Comparison of ENCODE assay signal across 18 cellular contexts in genomic region chr1:197234581-197234980, GRCh38.
A peak's percentile ranks its signal among the peaks of the same experiment; 100 is the strongest.
DNase-seq lines count a peak whose midpoint lies in the region; ATAC-seq lines count a peak whose summit lies in the region.
"Had no signal": no experiment of that assay in that cellular context is flagged by ENCODE, and none has a peak within 500 bp of the region (broad histone marks: within the 10 kb centered on the region; RNA-seq: fewer than 3 reads in every experiment).

No MANE protein-coding gene starts in this region.

- ATAC-seq in HG02973 (IDR thresholded peaks at IDR 0.05; ENCODE audit: unreplicated experiment), result no peak

- DNase-seq in OCI-M1 (lab: John Stamatoyannopoulos, UW) (peak; percentile 17), caudate nucleus (lab: John Stamatoyannopoulos, UW) (peak in 7 of 61 donors; percentile 1 to 23 (median 16)), midbrain (lab: John Stamatoyannopoulos, UW) (peak; percentile 69), substantia nigra (lab: John Stamatoyannopoulos, UW) (peak in 7 of 49 donors; percentile 1 to 59 (median 10)), GM03348 (ENCODE audit: low spot score) (no peak), DMS153 (lab: John Stamatoyannopoulos, UW) (no peak)
- DNase-seq: AML-193, COR-L47, DMS 273 treated with DMSO at 0.1 percent for 48 hours, Karpas-422, NCI-H1417 treated with DMSO at 0.1 percent for 48 hours, NCI-H187 treated with DMSO at 0.1 percent for 48 hours, NCI-H2227 treated with DMSO at 0.1 percent for 48 hours, NCI-H510A treated with DMSO at 0.1 percent for 48 hours, NCI-H82, RPMI8226, SJCRH30 had no signal

- H3K27ac ChIP-seq in caudate nucleus (ENCODE audit: low read depth, low read length) (peak overlapping the region; percentile 5), substantia nigra (ENCODE audit: low read depth, low read length, poor library complexity, severe bottlenecking) (peak overlapping the region; percentile 5)
- H3K27ac ChIP-seq: SJCRH30 had no signal

Comparison
In these comparisons a context has a peak if more than half of its experiments do, and no peak if none do; other contexts are left out.
1. DNase-seq: peak in OCI-M1 (single experiment) and midbrain (single experiment); none in GM03348 (single experiment) and DMS153 (single experiment).